In genomic region chr11:96204366-96204659, GRCh38 we compare ENCODE assay signal across 1 cellular context.
TF ChIP-seq lines count a peak whose summit lies in the region.

No MANE protein-coding gene starts in this region.

TF ChIP-seq in SK-N-SH treated with all-trans-retinoic acid at 6 μM for 48 hours, 23 proteins besides CTCF, POLR2A, EP300 and RAD21 (continued from another document):
- TF ChIP-seq PPARA (CRISPR knock-in tag; IDR thresholded peaks at IDR 0.05; ENCODE audit: borderline replicate concordance) (no peak), ARNTL (CRISPR knock-in tag; IDR thresholded peaks at IDR 0.05; ENCODE audit: borderline replicate concordance, low read depth) (no peak), SNAI2 (CRISPR knock-in tag; IDR thresholded peaks at IDR 0.05) (no peak), RARB (CRISPR knock-in tag; IDR thresholded peaks at IDR 0.05) (no peak), BACH2 (CRISPR knock-in tag; IDR thresholded peaks at IDR 0.05; ENCODE audit: borderline replicate concordance) (no peak), OSR1 (CRISPR knock-in tag; IDR thresholded peaks at IDR 0.05) (no peak), TSHZ2 (CRISPR knock-in tag; IDR thresholded peaks at IDR 0.05) (no peak), TCF4 (CRISPR knock-in tag; IDR thresholded peaks at IDR 0.05; ENCODE audit: borderline replicate concordance) (no peak), ZNF70 (CRISPR knock-in tag; IDR thresholded peaks at IDR 0.05) (no peak), GLIS3 (CRISPR knock-in tag; IDR thresholded peaks at IDR 0.05) (no peak), ISL1 (CRISPR knock-in tag; IDR thresholded peaks at IDR 0.05) (no peak), CREB5 (CRISPR knock-in tag; IDR thresholded peaks at IDR 0.05; ENCODE audit: low read depth) (no peak), ZC3H10 (CRISPR knock-in tag; IDR thresholded peaks at IDR 0.05) (no peak)
